Comparison of ENCODE assay signal across 27 cellular contexts in genomic region chr16:86382067-86382773, GRCh38.
"Had no signal": no experiment of that assay in that cellular context is flagged by ENCODE, and none has a peak within 500 bp of the region (broad histone marks: within the 10 kb centered on the region; RNA-seq: fewer than 3 reads in every experiment).

No MANE protein-coding gene starts in this region.

- H3K4me1 ChIP-seq: colonic mucosa, left lung, parathyroid adenoma, stomach, thyroid gland had no signal

- H3K27ac ChIP-seq: colonic mucosa, left lung, neutrophil, parathyroid adenoma, thyroid gland had no signal

- H3K27me3 ChIP-seq: colonic mucosa, left lung, thyroid gland had no signal

- H3K36me3 ChIP-seq: colonic mucosa, esophagus squamous epithelium, heart right ventricle, left lung, neutrophil, stomach, thyroid gland had no signal

- ATAC-seq: heart right ventricle; left cardiac atrium; left lung; sciatic nerve; stimulated activated effector memory CD8-positive, alpha-beta T cell treated with anti-CD3 and anti-CD28 coated beads, Interleukin-12 subunit alpha, Interleukin-12 subunit beta, amount 100 ng/mL, for 72 hours had no signal

- H3K9me3 Mint-ChIP-seq: dendritic cell treated with granulocyte-macrophage colony-stimulating factor and Interleukin-4, amounts not matched to agents 40 ng/mL and 50 ng/mL, for 4 days; natural killer cell; stimulated activated effector memory CD8-positive, alpha-beta T cell treated with anti-CD3 and anti-CD28 coated beads, Interleukin-12 subunit alpha, Interleukin-12 subunit beta, amount 100 ng/mL, for 72 hours had no signal

- H2AFZ ChIP-seq: parathyroid adenoma had no signal

- H3K36me3 Mint-ChIP-seq: natural killer cell; stimulated activated effector memory CD8-positive, alpha-beta T cell treated with anti-CD3 and anti-CD28 coated beads, Interleukin-12 subunit alpha, Interleukin-12 subunit beta, amount 100 ng/mL, for 72 hours had no signal

- H3K4me3 ChIP-seq: colonic mucosa, esophagus squamous epithelium, heart right ventricle, left lung, smooth muscle cell, stomach, thyroid gland had no signal

- H3K4me2 ChIP-seq: smooth muscle cell had no signal

- H3K79me2 ChIP-seq: parathyroid adenoma had no signal

- H3K9ac ChIP-seq: parathyroid adenoma had no signal

- DNase-seq: colonic mucosa; effector CD8-positive, alpha-beta T cell; erythroblast; esophagus squamous epithelium; foreskin melanocyte; glutamatergic neuron; heart right ventricle; hippocampal formation; left cardiac atrium; left lung; mammary epithelial cell; natural killer cell; stimulated activated CD4-positive, alpha-beta T cell treated with anti-CD3 and anti-CD28 coated beads, Interleukin-12 subunit alpha, Interleukin-12 subunit beta, amount 100 ng/mL, for 4 hours; stimulated activated CD4-positive, alpha-beta T cell treated with anti-CD3 and anti-CD28 coated beads, Interleukin-1b, Interleukin-23, amount 100 ng/mL, for 48 hours; stimulated activated CD4-positive, alpha-beta T cell treated with anti-CD3 and anti-CD28 coated beads, Interleukin-4, amount 100 ng/mL, for 1 hour; stimulated activated naive CD4-positive, alpha-beta T cell treated with Interleukin-2 at 50 U/mL for 16 hours; stomach; thyroid gland; trophoblast cell had no signal

- H3K9me3 ChIP-seq: colonic mucosa, esophagus squamous epithelium, heart right ventricle, left lung, neutrophil, stomach, thyroid gland had no signal

- FAIRE-seq: endothelial cell of umbilical vein, islet of Langerhans had no signal

- H3K4me3 Mint-ChIP-seq: dendritic cell treated with granulocyte-macrophage colony-stimulating factor and Interleukin-4, amounts not matched to agents 40 ng/mL and 50 ng/mL, for 4 days; natural killer cell; stimulated activated effector memory CD8-positive, alpha-beta T cell treated with anti-CD3 and anti-CD28 coated beads, Interleukin-12 subunit alpha, Interleukin-12 subunit beta, amount 100 ng/mL, for 72 hours had no signal

- H3K4me1 Mint-ChIP-seq: stimulated activated effector memory CD8-positive, alpha-beta T cell treated with anti-CD3 and anti-CD28 coated beads, Interleukin-12 subunit alpha, Interleukin-12 subunit beta, amount 100 ng/mL, for 72 hours had no signal
